In genomic region chr3:45640724-45641361, GRCh38 we compare ENCODE assay signal across 2 cellular contexts.
TF ChIP-seq lines count a peak whose summit lies in the region.

No MANE protein-coding gene starts in this region.

TF ChIP-seq in K562, 482 proteins besides CTCF, POLR2A, EP300 and RAD21:
- no peak for TF ChIP-seq HES1 (IDR thresholded peaks at IDR 0.05; ENCODE audit: low read depth)
- 0 out of 2 replicates have a peak, but pooled peaks have one; percentile 11 for TF ChIP-seq ADNP (tag; IDR thresholded peaks at IDR 0.05)
- no peak for TF ChIP-seq CREB1 (IDR thresholded peaks at IDR 0.05)
- no peak for TF ChIP-seq CREB1 (CRISPR knock-in tag; IDR thresholded peaks at IDR 0.05)
- no peak for TF ChIP-seq ZNF41 (CRISPR knock-in tag; conservative IDR thresholded peaks at IDR 0.05)
- peak; percentile 67 for TF ChIP-seq SPI1 (IDR thresholded peaks at IDR 0.05; ENCODE audit: borderline replicate concordance, low read depth, low read length)

TF ChIP-seq in liver, 16 proteins besides CTCF, POLR2A, EP300 and RAD21:
- TF ChIP-seq HNF4A (conservative IDR thresholded peaks at IDR 0.05) (no peak), TAF1 (conservative IDR thresholded peaks at IDR 0.05) (no peak), EGR1 (IDR thresholded peaks at IDR 0.05; ENCODE audit: low read depth in 2 of 2) (no peak), REST (IDR thresholded peaks at IDR 0.05) (no peak), NR2F2 (IDR thresholded peaks at IDR 0.05) (no peak), SP1 (IDR thresholded peaks at IDR 0.05) (no peak), RXRA (IDR thresholded peaks at IDR 0.05) (no peak), ATF3 (IDR thresholded peaks at IDR 0.05) (no peak), MAX (IDR thresholded peaks at IDR 0.05) (no peak)
